ENCODE assay signal across 18 cellular contexts in genomic region chr3:162441716-162442115, GRCh38.
"Had no signal": no experiment of that assay in that cellular context is flagged by ENCODE, and none has a peak within 500 bp of the region (broad histone marks: within the 10 kb centered on the region; RNA-seq: fewer than 3 reads in every experiment).

No MANE protein-coding gene starts in this region.

- H3K36me3 Mint-ChIP-seq: naive thymus-derived CD8-positive, alpha-beta T cell; stimulated activated effector memory CD8-positive, alpha-beta T cell treated with anti-CD3 and anti-CD28 coated beads, Interleukin-12 subunit alpha, Interleukin-12 subunit beta, amount 100 ng/mL, for 72 hours had no signal

- H3K27me3 Mint-ChIP-seq: activated CD4-positive, alpha-beta T cell treated with anti-CD3 and anti-CD28 coated beads, Interleukin-2, amount 10 ng/mL, durations not matched to agents 7 days and 5 days; naive thymus-derived CD8-positive, alpha-beta T cell had no signal

- H3K36me3 ChIP-seq: colonic mucosa, heart left ventricle, neutrophil, thoracic aorta, upper lobe of right lung had no signal

- H3K4me1 Mint-ChIP-seq: activated CD4-positive, alpha-beta T cell treated with anti-CD3 and anti-CD28 coated beads, Interleukin-2, amount 10 ng/mL, durations not matched to agents 7 days and 5 days; naive thymus-derived CD8-positive, alpha-beta T cell; stimulated activated effector memory CD8-positive, alpha-beta T cell treated with anti-CD3 and anti-CD28 coated beads, Interleukin-12 subunit alpha, Interleukin-12 subunit beta, amount 100 ng/mL, for 72 hours had no signal

- H3K4me3 ChIP-seq: colonic mucosa, heart left ventricle, mucosa of descending colon, thoracic aorta, upper lobe of right lung had no signal

- H3K27ac Mint-ChIP-seq: activated CD4-positive, alpha-beta T cell treated with anti-CD3 and anti-CD28 coated beads, Interleukin-2, amount 10 ng/mL, durations not matched to agents 7 days and 5 days; naive thymus-derived CD8-positive, alpha-beta T cell; stimulated activated effector memory CD8-positive, alpha-beta T cell treated with anti-CD3 and anti-CD28 coated beads, Interleukin-12 subunit alpha, Interleukin-12 subunit beta, amount 100 ng/mL, for 72 hours; T-helper 2 cell treated with Interferon-gamma antibody and Interleukin-4, amounts not matched to agents 5 μg/mL and 100 μg/mL, for 36 hours had no signal

- H3K9me3 ChIP-seq: colonic mucosa, mucosa of descending colon, neutrophil, thoracic aorta, upper lobe of right lung had no signal

- ATAC-seq: esophagus mucosa; heart left ventricle; mucosa of descending colon; naive thymus-derived CD8-positive, alpha-beta T cell; stimulated activated effector memory CD8-positive, alpha-beta T cell treated with anti-CD3 and anti-CD28 coated beads, Interleukin-12 subunit alpha, Interleukin-12 subunit beta, amount 100 ng/mL, for 72 hours; upper lobe of right lung had no signal

- H3K4me1 ChIP-seq: colonic mucosa, heart left ventricle, parathyroid adenoma, upper lobe of right lung had no signal

- H3K27me3 ChIP-seq: colonic mucosa, heart left ventricle, neutrophil, upper lobe of right lung had no signal

- H3K27ac ChIP-seq: colonic mucosa, heart left ventricle, neutrophil, parathyroid adenoma, thoracic aorta, upper lobe of right lung had no signal

- H3K4me3 Mint-ChIP-seq: activated CD4-positive, alpha-beta T cell treated with anti-CD3 and anti-CD28 coated beads, Interleukin-2, amount 10 ng/mL, durations not matched to agents 7 days and 5 days; naive thymus-derived CD8-positive, alpha-beta T cell; stimulated activated effector memory CD8-positive, alpha-beta T cell treated with anti-CD3 and anti-CD28 coated beads, Interleukin-12 subunit alpha, Interleukin-12 subunit beta, amount 100 ng/mL, for 72 hours; T-helper 2 cell treated with Interferon-gamma antibody and Interleukin-4, amounts not matched to agents 5 μg/mL and 100 μg/mL, for 36 hours had no signal

- DNase-seq: activated CD4-positive, alpha-beta T cell treated with anti-CD3 and anti-CD28 coated beads, Interleukin-2, amount 10 ng/mL, durations not matched to agents 7 days and 5 days; activated CD4-positive, CD25-positive, alpha-beta regulatory T cell; activated CD8-positive, alpha-beta memory T cell treated with anti-CD3 and anti-CD28 coated beads, Interleukin-2, amount 50 U/mL, for 48 hours; activated naive CD4-positive, alpha-beta T cell; colonic mucosa; heart left ventricle; mammary epithelial cell; mucosa of descending colon; naive thymus-derived CD8-positive, alpha-beta T cell; stimulated activated CD4-positive, alpha-beta T cell treated with anti-CD3 and anti-CD28 coated beads, Interleukin-12 subunit alpha, Interleukin-12 subunit beta, amount 100 ng/mL, for 4 hours; stimulated activated CD4-positive, alpha-beta T cell treated with anti-CD3 and anti-CD28 coated beads, Interleukin-2, amount 100 ng/mL, for 24 hours; upper lobe of right lung had no signal
